Comparison of ENCODE assay signal across 17 cellular contexts in the genomic region with DNA sequence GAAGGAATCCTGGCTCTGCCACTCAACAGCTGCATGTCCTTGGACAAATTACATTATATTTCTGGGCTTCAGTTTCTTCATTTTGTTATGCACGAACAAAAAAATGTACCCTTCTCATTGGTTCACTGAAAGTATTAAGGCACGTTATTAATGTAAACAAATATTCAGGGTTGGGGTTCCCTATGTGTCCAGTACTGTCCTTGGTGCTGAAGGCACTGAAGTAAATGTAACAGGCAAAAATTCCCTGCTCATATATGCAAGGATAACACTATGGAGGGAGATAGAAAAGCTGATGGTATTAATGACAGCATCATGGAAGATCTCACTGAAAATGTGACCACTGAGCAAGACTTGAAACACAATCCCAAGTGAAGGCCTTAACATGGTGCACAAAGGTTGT.
"Had no signal": no experiment of that assay in that cellular context is flagged by ENCODE, and none has a peak within 500 bp of the region (broad histone marks: within the 10 kb centered on the region; RNA-seq: fewer than 3 reads in every experiment).

No MANE protein-coding gene starts in this region.

- H3K9me3 ChIP-seq: esophagus squamous epithelium, tibial artery had no signal

- H3K27ac ChIP-seq: cardiac muscle cell, esophagus squamous epithelium, tibial artery, VCaP had no signal

- FAIRE-seq: urothelium cell line had no signal

- H3K36me3 ChIP-seq: cardiac muscle cell, esophagus squamous epithelium, tibial artery had no signal

- H3K4me1 ChIP-seq: esophagus squamous epithelium, tibial artery had no signal

- DNase-seq: activated CD4-positive, alpha-beta T cell treated with anti-CD3 and anti-CD28 coated beads for 1 hour; activated CD4-positive, alpha-beta T cell treated with anti-CD3 and anti-CD28 coated beads, Interleukin-2, amount 50 U/mL, for 4 hours; effector memory CD4-positive, alpha-beta T cell; esophagus squamous epithelium; islet precursor cell; left colon; occipital lobe; posterior cingulate gyrus; stimulated activated CD4-positive, alpha-beta T cell treated with anti-CD3 and anti-CD28 coated beads, Interleukin-2, amount 100 ng/mL, for 24 hours; stimulated activated naive CD4-positive, alpha-beta T cell treated with Interleukin-2 at 50 U/mL for 16 hours; substantia nigra; tibial artery had no signal

- H3K27me3 ChIP-seq: cardiac muscle cell, esophagus squamous epithelium, tibial artery had no signal

- ATAC-seq: left colon; natural killer cell treated with Interleukin-12 subunit alpha and Interleukin-12 subunit beta and Interleukin-15 and Interleukin-18, amount 100 ng/mL, for 72 hours had no signal

- H3K4me3 ChIP-seq: cardiac muscle cell, esophagus squamous epithelium, lung, tibial artery had no signal
